In genomic region chr18:7000484-7001096, GRCh38 we compare ENCODE assay signal across 9 cellular contexts.
DNase-seq lines count a peak whose midpoint lies in the region; ATAC-seq and TF ChIP-seq lines count a peak whose summit lies in the region.
"Had no signal": no experiment of that assay in that cellular context is flagged by ENCODE, and none has a peak within 500 bp of the region (broad histone marks: within the 10 kb centered on the region; RNA-seq: fewer than 3 reads in every experiment).

No MANE protein-coding gene starts in this region.

- H3K9me2 ChIP-seq in neural cell (ENCODE audit: insufficient read depth, low read length), result no peaks in the 10 kb centered on the region

- no peak overlapping the region for H2AFZ ChIP-seq in neural cell (ENCODE audit: low read depth, low read length)

- no peaks in the 10 kb centered on the region for H3K27me3 ChIP-seq in neural cell (ENCODE audit: insufficient read depth, low read depth, low read length)

- H3K9me3 Mint-ChIP-seq in chondrocyte (ENCODE audit: low read depth), result no peaks in the 10 kb centered on the region

- no peaks in the 10 kb centered on the region for H3F3A ChIP-seq in neural cell (ENCODE audit: insufficient read depth, low read length, poor library complexity, severe bottlenecking)

- DNase-seq in ELR (ENCODE audit: low read depth) (peak; percentile 20), NCI-H345 (lab: John Stamatoyannopoulos, UW) (peak; percentile 25), chondrocyte (ENCODE audit: low spot score) (no peak)

- H4K20me1 ChIP-seq in neural cell (ENCODE audit: insufficient read depth), result no peaks in the 10 kb centered on the region

- H3K36me3 Mint-ChIP-seq in chondrocyte (ENCODE audit: low read depth), result no peaks in the 10 kb centered on the region

- no peak for TF ChIP-seq EP300 in neural cell (conservative IDR thresholded peaks at IDR 0.05; ENCODE audit: poor library complexity, severe bottlenecking)

- H3K36me3 ChIP-seq in neural cell (ENCODE audit: insufficient read depth, low read length), result no peaks in the 10 kb centered on the region
- H3K36me3 ChIP-seq: neutrophil had no signal

- H3K4me3 Mint-ChIP-seq in chondrocyte (ENCODE audit: unreplicated experiment), result no peak overlapping the region

- peaks cover 5% of the 10 kb centered on the region for H3K27me3 Mint-ChIP-seq in chondrocyte (ENCODE audit: low read depth)

- TF ChIP-seq RAD21 in neural cell (conservative IDR thresholded peaks at IDR 0.05), result peak; percentile 63

- TF ChIP-seq CTCF in chondrocyte (IDR thresholded peaks at IDR 0.05) (peak; percentile 80), neural cell (IDR thresholded peaks at IDR 0.05; ENCODE audit: poor library complexity, severe bottlenecking) (peak; percentile 66)

- no peak overlapping the region for H3K4me2 ChIP-seq in neural cell (ENCODE audit: low read length)

- no peaks in the 10 kb centered on the region for H3K4me1 Mint-ChIP-seq in chondrocyte (ENCODE audit: low read depth)

- H3K27ac Mint-ChIP-seq in chondrocyte (ENCODE audit: unreplicated experiment), result no peak overlapping the region

- H3K9ac ChIP-seq in neural cell (ENCODE audit: low read length), result no peak overlapping the region

- no peak overlapping the region for H3K27ac ChIP-seq in neural cell (ENCODE audit: low read length)
- H3K27ac ChIP-seq: neutrophil had no signal

- no peak for ATAC-seq in HG03521 (IDR thresholded peaks at IDR 0.05; ENCODE audit: unreplicated experiment)
- ATAC-seq in GM21723 (IDR thresholded peaks at IDR 0.05; ENCODE audit: unreplicated experiment), result no peak
- ATAC-seq in GM18858 (IDR thresholded peaks at IDR 0.05; ENCODE audit: unreplicated experiment), result no peak
- ATAC-seq in HG02852 (IDR thresholded peaks at IDR 0.05; ENCODE audit: unreplicated experiment), result no peak

- no peaks in the 10 kb centered on the region for H3K9me3 ChIP-seq in neural cell (ENCODE audit: low read length)
- H3K9me3 ChIP-seq: neutrophil had no signal

- H3K4me3 ChIP-seq in neural cell (ENCODE audit: low read length), result no peak overlapping the region

- H3K79me2 ChIP-seq in neural cell (replicated peaks; ENCODE audit: insufficient read depth, low read length), result no peaks in the 10 kb centered on the region

TF ChIP-seq in neural cell, 6 proteins besides CTCF, POLR2A, EP300 and RAD21:
- TF ChIP-seq SMC3 (conservative IDR thresholded peaks at IDR 0.05; ENCODE audit: poor library complexity), result peak; percentile 68
- no peak for TF ChIP-seq POLR2AphosphoS5 (IDR thresholded peaks at IDR 0.05)
